12 cellular contexts compared by ENCODE assay signal in the genomic region with DNA sequence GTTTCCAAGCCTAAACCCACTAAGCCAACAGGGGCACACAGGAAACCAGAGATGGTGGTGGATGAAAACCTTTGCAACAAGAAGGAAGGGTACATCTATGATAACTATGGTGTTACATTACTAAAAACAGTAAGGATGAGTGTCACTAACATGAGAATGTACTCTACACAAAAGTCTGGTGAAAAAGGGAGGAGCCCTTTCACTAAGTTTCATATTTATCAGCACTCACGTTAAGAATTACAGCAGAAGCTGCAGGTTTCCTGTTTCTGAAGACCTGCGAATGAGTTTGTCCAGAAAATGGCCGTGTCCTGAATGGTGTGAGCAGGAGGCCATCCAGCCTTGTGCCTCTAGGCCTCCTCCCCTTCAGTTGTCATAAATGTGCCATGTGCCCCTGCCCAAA. TPM values are rescaled to one million over a fixed set of nuclear protein-coding genes. Genes with fewer than 3 reads are reported as not detected.
DNase-seq lines count a peak whose midpoint lies in the region; ATAC-seq, FAIRE-seq and TF ChIP-seq lines count a peak whose summit lies in the region.
"Had no signal": no experiment of that assay in that cellular context is flagged by ENCODE, and none has a peak within 500 bp of the region (broad histone marks: within the 10 kb centered on the region; RNA-seq: fewer than 3 reads in every experiment).

No MANE protein-coding gene starts in this region.

- no peak overlapping the region for H3K4me3 ChIP-seq in dorsolateral prefrontal cortex
- H3K4me3 ChIP-seq: body of pancreas had no signal

- peaks cover 79% of the 10 kb centered on the region for H3K4me1 Mint-ChIP-seq in activated CD8-positive, alpha-beta T cell treated with anti-CD3 and anti-CD28 coated beads, Interleukin-2, amount 10 ng/mL, durations not matched to agents 7 days and 5 days (ENCODE audit: low read depth)
- H3K4me1 Mint-ChIP-seq in natural killer cell, result peaks cover 59 to 70% of the 10 kb centered on the region in 2 donors

- ATAC-seq in activated CD8-positive, alpha-beta T cell treated with anti-CD3 and anti-CD28 coated beads, Interleukin-2, amount 10 ng/mL, durations not matched to agents 7 days and 5 days, result no peak
- no peak for ATAC-seq in natural killer cell
- ATAC-seq: body of pancreas had no signal

- H3K27ac ChIP-seq in C4-2B (peak overlapping the region; percentile 38; the same call in 1 of the 2 replicates), dorsolateral prefrontal cortex (peak overlapping the region in 22 of 59 donors; percentile 0 to 90 (median 36))
- H3K27ac ChIP-seq: epithelial cell of prostate had no signal

- H3K27ac Mint-ChIP-seq in activated CD8-positive, alpha-beta T cell treated with anti-CD3 and anti-CD28 coated beads, Interleukin-2, amount 10 ng/mL, durations not matched to agents 7 days and 5 days, result peak overlapping the region; percentile 75
- peak overlapping the region; percentile 89 to 93 for H3K27ac Mint-ChIP-seq in natural killer cell

- DNase-seq in GM12892 (ENCODE audit: insufficient read length) (no peak), natural killer cell (no peak), dorsolateral prefrontal cortex (no peak)
- no peak for DNase-seq in activated CD8-positive, alpha-beta T cell treated with anti-CD3 and anti-CD28 coated beads, Interleukin-2, amount 10 ng/mL, durations not matched to agents 7 days and 5 days
- no peak for DNase-seq in stimulated activated CD4-positive, alpha-beta T cell treated with anti-CD3 and anti-CD28 coated beads, Interleukin-2, amount 100 ng/mL, for 24 hours
- no peak for DNase-seq in effector CD4-positive, alpha-beta T cell
- no peak for DNase-seq in stimulated activated CD8-positive, alpha-beta memory T cell treated with anti-CD3 and anti-CD28 coated beads, Interleukin-4, amount 100 ng/mL, for 48 hours
- DNase-seq: mesenchymal stem cell had no signal

- no peak for TF ChIP-seq CTCF in C4-2B (conservative IDR thresholded peaks at IDR 0.05)
- no peak for TF ChIP-seq CTCF in natural killer cell (IDR thresholded peaks at IDR 0.05)
- no peak for TF ChIP-seq CTCF in dorsolateral prefrontal cortex (IDR thresholded peaks at IDR 0.05 in 54 of 56, conservative IDR thresholded peaks at IDR 0.05 in 2 of 56; ENCODE audit: low read depth in 1 of 56, partially characterized antibody in 56 of 56)

- TF ChIP-seq POLR2A in GM12892 (IDR thresholded peaks at IDR 0.05; ENCODE audit: low read depth, low read length), result no peak

- H3K27me3 Mint-ChIP-seq in activated CD8-positive, alpha-beta T cell treated with anti-CD3 and anti-CD28 coated beads, Interleukin-2, amount 10 ng/mL, durations not matched to agents 7 days and 5 days (ENCODE audit: low read depth), result no peaks in the 10 kb centered on the region
- H3K27me3 Mint-ChIP-seq in natural killer cell (ENCODE audit: low read depth in 2 of 2), result no peaks in the 10 kb centered on the region

- no peaks in the 10 kb centered on the region for H3K36me3 Mint-ChIP-seq in activated CD8-positive, alpha-beta T cell treated with anti-CD3 and anti-CD28 coated beads, Interleukin-2, amount 10 ng/mL, durations not matched to agents 7 days and 5 days (ENCODE audit: low read depth)
- H3K36me3 Mint-ChIP-seq in natural killer cell, result no peaks in the 10 kb centered on the region

- H3K27me3 ChIP-seq in dorsolateral prefrontal cortex, result no peaks in the 10 kb centered on the region
- H3K27me3 ChIP-seq: body of pancreas had no signal

- FAIRE-seq in GM12892 (lab: Jason Lieb, UNC), result peak; percentile 76

- no peaks in the 10 kb centered on the region for H3K9me3 Mint-ChIP-seq in activated CD8-positive, alpha-beta T cell treated with anti-CD3 and anti-CD28 coated beads, Interleukin-2, amount 10 ng/mL, durations not matched to agents 7 days and 5 days (ENCODE audit: insufficient read depth)
- H3K9me3 Mint-ChIP-seq in natural killer cell, result no peaks in the 10 kb centered on the region

- intact Hi-C loops in natural killer cell (cut with micrococcal nuclease), result loop anchor here (5.0 kb wide), 1 partner anchor 84 kb away; no protein-coding TSS in a partner anchor
- intact Hi-C loops in dorsolateral prefrontal cortex (cut with DNase I), result no loop called here

- POLR2A ChIA-PET in activated CD8-positive, alpha-beta T cell treated with anti-CD3 and anti-CD28 coated beads, Interleukin-2, amount 10 ng/mL, durations not matched to agents 7 days and 5 days (lab: Charles Lee), result interaction anchor here (0.8 to 7.4 kb wide), 5 partner anchors 16 to 48 kb away, joined by 3 to 104 read pairs (median 15); a partner anchor contains a TSS

- peak overlapping the region; percentile 53 for H3K4me3 Mint-ChIP-seq in activated CD8-positive, alpha-beta T cell treated with anti-CD3 and anti-CD28 coated beads, Interleukin-2, amount 10 ng/mL, durations not matched to agents 7 days and 5 days
- H3K4me3 Mint-ChIP-seq in natural killer cell, result peak overlapping the region; percentile 69

- CTCF ChIA-PET in activated CD8-positive, alpha-beta T cell treated with anti-CD3 and anti-CD28 coated beads, Interleukin-2, amount 10 ng/mL, durations not matched to agents 7 days and 5 days (lab: Charles Lee), result interaction anchor here (0.9 to 5.4 kb wide), 10 partner anchors 7 to 91 kb away, joined by 3 to 81 read pairs (median 12); no protein-coding TSS in a partner anchor

RNA-seq across cellular contexts. Expression of a gene that starts 17.8 kb away (rescaled TPM):
- polyA plus RNA-seq in GM12892 (2012; ENCODE audit: missing spikeins), result 1.0 TPM
- 1 to 10 TPM; 6.7 to 8.0 TPM for total RNA-seq in activated CD8-positive, alpha-beta T cell treated with anti-CD3 and anti-CD28 coated beads, Interleukin-2, amount 10 ng/mL, durations not matched to agents 7 days and 5 days
- 10 to 100 TPM; 10.4 to 14.7 (median 13.8) TPM for total RNA-seq in natural killer cell
- total RNA-seq in dorsolateral prefrontal cortex, result 10 to 100 TPM; 23.5 to 64.8 (median 43.0) TPM
- total RNA-seq: LHCN-M2 had no signal
